In genomic region chr19:1252818-1253513, GRCh38 we compare ENCODE assay signal across 8 cellular contexts.
DNase-seq lines count a peak whose midpoint lies in the region; ATAC-seq and TF ChIP-seq lines count a peak whose summit lies in the region.

No MANE protein-coding gene starts in this region.

- CTCF ChIA-PET in HEK293 (lab: Yijun Ruan, JAX): interaction anchor here (0.6 to 2.7 kb wide), 4 partner anchors 9 to 15 kb away, joined by 3 to 13 read pairs (median 12); partner anchors contain the start of gene CIRBP

- H3K4me3 ChIP-seq in HEK293 (ENCODE audit: low read depth, low read length) (peak overlapping the region; percentile 92), parathyroid adenoma (ENCODE audit: low read depth, low read length) (no peak overlapping the region)

- H3K9me3 ChIP-seq in HEK293 (ENCODE audit: control insufficient read depth, insufficient read depth, low read depth, low read length) (no peaks in the 10 kb centered on the region), parathyroid adenoma (ENCODE audit: control insufficient read depth, low read length) (no peaks in the 10 kb centered on the region)

- H3K27me3 Mint-ChIP-seq in activated naive CD8-positive, alpha-beta T cell: no peaks in the 10 kb centered on the region

- H3K79me2 ChIP-seq in parathyroid adenoma: peaks cover 7% of the 10 kb centered on the region

- H3K27ac ChIP-seq in HEK293 (ENCODE audit: extremely low read depth, low read depth, low read length): peak overlapping the region; percentile 100
- peak overlapping the region; percentile 64 for H3K27ac ChIP-seq in parathyroid adenoma

- peaks cover 25% of the 10 kb centered on the region for H3K4me1 Mint-ChIP-seq in activated naive CD8-positive, alpha-beta T cell (ENCODE audit: low read depth)

- H3K36me3 ChIP-seq in HEK293 (ENCODE audit: control insufficient read depth in 2 of 2, insufficient read depth in 1 of 2, low read length in 2 of 2) (peaks cover 21 to 56% of the 10 kb centered on the region in 2 experiments; a peak in 2 of 3 replicates), parathyroid adenoma (ENCODE audit: control insufficient read depth, insufficient read depth, low read length) (no peaks in the 10 kb centered on the region)

- DNase-seq in AG08395 (ENCODE audit: low spot score) (peak; percentile 83), SIG-M5 (lab: John Stamatoyannopoulos, UW) (peak; percentile 89), glomerular visceral epithelial cell (ENCODE audit: extremely low spot score) (peak; percentile 98)

- H2AFZ ChIP-seq in parathyroid adenoma: no peak overlapping the region

- H3K4me2 ChIP-seq in parathyroid adenoma (ENCODE audit: low read length): peak overlapping the region; percentile 19

- ATAC-seq in GM19467 (IDR thresholded peaks at IDR 0.05; ENCODE audit: unreplicated experiment) (no peak), HG02588 (IDR thresholded peaks at IDR 0.05; ENCODE audit: unreplicated experiment) (no peak)

- H3K27me3 ChIP-seq in parathyroid adenoma (ENCODE audit: control insufficient read depth, insufficient read depth, low read length): no peaks in the 10 kb centered on the region

- H3K9me3 Mint-ChIP-seq in activated naive CD8-positive, alpha-beta T cell (ENCODE audit: low read depth): no peaks in the 10 kb centered on the region

- peak; percentile 54; the same call in 1 of the 2 replicates for TF ChIP-seq CTCF in HEK293 (tag by site-specific recombination; IDR thresholded peaks at IDR 0.05)
- TF ChIP-seq CTCF in parathyroid adenoma (IDR thresholded peaks at IDR 0.05): no peak

- H3K36me3 Mint-ChIP-seq in activated naive CD8-positive, alpha-beta T cell: no peaks in the 10 kb centered on the region

- peak overlapping the region; percentile 79 for H3K27ac Mint-ChIP-seq in activated naive CD8-positive, alpha-beta T cell

- H3K4me1 ChIP-seq in HEK293 (ENCODE audit: control insufficient read depth, insufficient read depth, low read length) (peaks cover 10% of the 10 kb centered on the region), parathyroid adenoma (peaks cover 5% of the 10 kb centered on the region)

- H3K9ac ChIP-seq in parathyroid adenoma: no peak overlapping the region

- H3K4me3 Mint-ChIP-seq in activated naive CD8-positive, alpha-beta T cell: peak overlapping the region; percentile 58

- POLR2A ChIA-PET in HEK293 (lab: Yijun Ruan, JAX): interaction anchor here (0.5 to 10.8 kb wide), 18 partner anchors 9 to 572 kb away, joined by 3 to 407 read pairs (median 4); partner anchors contain the start of genes ATP5F1D, CIRBP, FAM174C and GPX4

TF ChIP-seq in HEK293, 187 proteins besides CTCF, POLR2A, EP300 and RAD21 (continues in another document):
- TF ChIP-seq ZNF366 (tag by site-specific recombination; conservative IDR thresholded peaks at IDR 0.05) (peak; percentile 45; the same call in 1 of the 2 replicates), GLI2 (tag by site-specific recombination; IDR thresholded peaks at IDR 0.05; ENCODE audit: borderline replicate concordance, low read depth) (no peak; the same call in 1 of the 2 replicates), SETDB1 (IDR thresholded peaks at IDR 0.05; ENCODE audit: insufficient read length, low read length) (no peak), ZNF324 (tag by site-specific recombination; IDR thresholded peaks at IDR 0.05) (no peak), ZNF600 (tag by site-specific recombination; IDR thresholded peaks at IDR 0.05) (0 out of 2 replicates have a peak, but pooled peaks have one; percentile 14), KLF1 (tag by site-specific recombination; IDR thresholded peaks at IDR 0.05) (peak; percentile 80), GLIS1 (tag by site-specific recombination; IDR thresholded peaks at IDR 0.05) (peak; percentile 96), GLIS2 (tag by site-specific recombination; IDR thresholded peaks at IDR 0.05) (peak; percentile 82), HOXA7 (CRISPR knock-in tag; IDR thresholded peaks at IDR 0.05; ENCODE audit: borderline replicate concordance) (no peak)
- TF ChIP-seq, protein P1, sequence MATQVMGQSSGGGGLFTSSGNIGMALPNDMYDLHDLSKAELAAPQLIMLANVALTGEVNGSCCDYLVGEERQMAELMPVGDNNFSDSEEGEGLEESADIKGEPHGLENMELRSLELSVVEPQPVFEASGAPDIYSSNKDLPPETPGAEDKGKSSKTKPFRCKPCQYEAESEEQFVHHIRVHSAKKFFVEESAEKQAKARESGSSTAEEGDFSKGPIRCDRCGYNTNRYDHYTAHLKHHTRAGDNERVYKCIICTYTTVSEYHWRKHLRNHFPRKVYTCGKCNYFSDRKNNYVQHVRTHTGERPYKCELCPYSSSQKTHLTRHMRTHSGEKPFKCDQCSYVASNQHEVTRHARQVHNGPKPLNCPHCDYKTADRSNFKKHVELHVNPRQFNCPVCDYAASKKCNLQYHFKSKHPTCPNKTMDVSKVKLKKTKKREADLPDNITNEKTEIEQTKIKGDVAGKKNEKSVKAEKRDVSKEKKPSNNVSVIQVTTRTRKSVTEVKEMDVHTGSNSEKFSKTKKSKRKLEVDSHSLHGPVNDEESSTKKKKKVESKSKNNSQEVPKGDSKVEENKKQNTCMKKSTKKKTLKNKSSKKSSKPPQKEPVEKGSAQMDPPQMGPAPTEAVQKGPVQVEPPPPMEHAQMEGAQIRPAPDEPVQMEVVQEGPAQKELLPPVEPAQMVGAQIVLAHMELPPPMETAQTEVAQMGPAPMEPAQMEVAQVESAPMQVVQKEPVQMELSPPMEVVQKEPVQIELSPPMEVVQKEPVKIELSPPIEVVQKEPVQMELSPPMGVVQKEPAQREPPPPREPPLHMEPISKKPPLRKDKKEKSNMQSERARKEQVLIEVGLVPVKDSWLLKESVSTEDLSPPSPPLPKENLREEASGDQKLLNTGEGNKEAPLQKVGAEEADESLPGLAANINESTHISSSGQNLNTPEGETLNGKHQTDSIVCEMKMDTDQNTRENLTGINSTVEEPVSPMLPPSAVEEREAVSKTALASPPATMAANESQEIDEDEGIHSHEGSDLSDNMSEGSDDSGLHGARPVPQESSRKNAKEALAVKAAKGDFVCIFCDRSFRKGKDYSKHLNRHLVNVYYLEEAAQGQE (tag by site-specific recombination; IDR thresholded peaks at IDR 0.05): no peak
- TF ChIP-seq, protein P2, sequence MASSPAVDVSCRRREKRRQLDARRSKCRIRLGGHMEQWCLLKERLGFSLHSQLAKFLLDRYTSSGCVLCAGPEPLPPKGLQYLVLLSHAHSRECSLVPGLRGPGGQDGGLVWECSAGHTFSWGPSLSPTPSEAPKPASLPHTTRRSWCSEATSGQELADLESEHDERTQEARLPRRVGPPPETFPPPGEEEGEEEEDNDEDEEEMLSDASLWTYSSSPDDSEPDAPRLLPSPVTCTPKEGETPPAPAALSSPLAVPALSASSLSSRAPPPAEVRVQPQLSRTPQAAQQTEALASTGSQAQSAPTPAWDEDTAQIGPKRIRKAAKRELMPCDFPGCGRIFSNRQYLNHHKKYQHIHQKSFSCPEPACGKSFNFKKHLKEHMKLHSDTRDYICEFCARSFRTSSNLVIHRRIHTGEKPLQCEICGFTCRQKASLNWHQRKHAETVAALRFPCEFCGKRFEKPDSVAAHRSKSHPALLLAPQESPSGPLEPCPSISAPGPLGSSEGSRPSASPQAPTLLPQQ (tag by site-specific recombination; IDR thresholded peaks at IDR 0.05): peak; percentile 49
- TF ChIP-seq, protein P3, sequence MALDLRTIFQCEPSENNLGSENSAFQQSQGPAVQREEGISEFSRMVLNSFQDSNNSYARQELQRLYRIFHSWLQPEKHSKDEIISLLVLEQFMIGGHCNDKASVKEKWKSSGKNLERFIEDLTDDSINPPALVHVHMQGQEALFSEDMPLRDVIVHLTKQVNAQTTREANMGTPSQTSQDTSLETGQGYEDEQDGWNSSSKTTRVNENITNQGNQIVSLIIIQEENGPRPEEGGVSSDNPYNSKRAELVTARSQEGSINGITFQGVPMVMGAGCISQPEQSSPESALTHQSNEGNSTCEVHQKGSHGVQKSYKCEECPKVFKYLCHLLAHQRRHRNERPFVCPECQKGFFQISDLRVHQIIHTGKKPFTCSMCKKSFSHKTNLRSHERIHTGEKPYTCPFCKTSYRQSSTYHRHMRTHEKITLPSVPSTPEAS (tag by site-specific recombination; IDR thresholded peaks at IDR 0.05): no peak
- TF ChIP-seq, protein P4, sequence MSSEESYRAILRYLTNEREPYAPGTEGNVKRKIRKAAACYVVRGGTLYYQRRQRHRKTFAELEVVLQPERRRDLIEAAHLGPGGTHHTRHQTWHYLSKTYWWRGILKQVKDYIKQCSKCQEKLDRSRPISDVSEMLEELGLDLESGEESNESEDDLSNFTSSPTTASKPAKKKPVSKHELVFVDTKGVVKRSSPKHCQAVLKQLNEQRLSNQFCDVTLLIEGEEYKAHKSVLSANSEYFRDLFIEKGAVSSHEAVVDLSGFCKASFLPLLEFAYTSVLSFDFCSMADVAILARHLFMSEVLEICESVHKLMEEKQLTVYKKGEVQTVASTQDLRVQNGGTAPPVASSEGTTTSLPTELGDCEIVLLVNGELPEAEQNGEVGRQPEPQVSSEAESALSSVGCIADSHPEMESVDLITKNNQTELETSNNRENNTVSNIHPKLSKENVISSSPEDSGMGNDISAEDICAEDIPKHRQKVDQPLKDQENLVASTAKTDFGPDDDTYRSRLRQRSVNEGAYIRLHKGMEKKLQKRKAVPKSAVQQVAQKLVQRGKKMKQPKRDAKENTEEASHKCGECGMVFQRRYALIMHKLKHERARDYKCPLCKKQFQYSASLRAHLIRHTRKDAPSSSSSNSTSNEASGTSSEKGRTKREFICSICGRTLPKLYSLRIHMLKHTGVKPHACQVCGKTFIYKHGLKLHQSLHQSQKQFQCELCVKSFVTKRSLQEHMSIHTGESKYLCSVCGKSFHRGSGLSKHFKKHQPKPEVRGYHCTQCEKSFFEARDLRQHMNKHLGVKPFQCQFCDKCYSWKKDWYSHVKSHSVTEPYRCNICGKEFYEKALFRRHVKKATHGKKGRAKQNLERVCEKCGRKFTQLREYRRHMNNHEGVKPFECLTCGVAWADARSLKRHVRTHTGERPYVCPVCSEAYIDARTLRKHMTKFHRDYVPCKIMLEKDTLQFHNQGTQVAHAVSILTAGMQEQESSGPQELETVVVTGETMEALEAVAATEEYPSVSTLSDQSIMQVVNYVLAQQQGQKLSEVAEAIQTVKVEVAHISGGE (tag by site-specific recombination; conservative IDR thresholded peaks at IDR 0.05; ENCODE audit: low read depth): no peak
